In genomic region chr22:23815781-23816551, GRCh38 we compare ENCODE assay signal across 1 cellular context.
TF ChIP-seq lines count a peak whose summit lies in the region.

No MANE protein-coding gene starts in this region.

TF ChIP-seq in HepG2, 621 proteins besides CTCF, POLR2A, EP300 and RAD21:
- TF ChIP-seq ZNF563 (CRISPR knock-in tag; IDR thresholded peaks at IDR 0.05) (no peak), FOXP4 (CRISPR knock-in tag; IDR thresholded peaks at IDR 0.05) (no peak), ISL2 (CRISPR knock-in tag; IDR thresholded peaks at IDR 0.05) (no peak), PCBP1 (IDR thresholded peaks at IDR 0.05; ENCODE audit: borderline replicate concordance, low read depth, low read length) (no peak), ZNF556 (CRISPR knock-in tag; IDR thresholded peaks at IDR 0.05; ENCODE audit: borderline replicate concordance) (no peak), CBX1 (IDR thresholded peaks at IDR 0.05; ENCODE audit: low read depth) (no peak), RAD51 (IDR thresholded peaks at IDR 0.05; ENCODE audit: borderline replicate concordance) (no peak), ZBTB20 (CRISPR knock-in tag; IDR thresholded peaks at IDR 0.05; ENCODE audit: borderline replicate concordance, low read depth) (no peak), ISX (CRISPR knock-in tag; conservative IDR thresholded peaks at IDR 0.05) (no peak), ZNF557 (CRISPR knock-in tag; IDR thresholded peaks at IDR 0.05) (no peak), ZNF235 (CRISPR knock-in tag; IDR thresholded peaks at IDR 0.05; ENCODE audit: borderline replicate concordance) (no peak), THYN1 (CRISPR knock-in tag; IDR thresholded peaks at IDR 0.05; ENCODE audit: borderline replicate concordance, low read depth) (no peak)
- TF ChIP-seq, protein P1, sequence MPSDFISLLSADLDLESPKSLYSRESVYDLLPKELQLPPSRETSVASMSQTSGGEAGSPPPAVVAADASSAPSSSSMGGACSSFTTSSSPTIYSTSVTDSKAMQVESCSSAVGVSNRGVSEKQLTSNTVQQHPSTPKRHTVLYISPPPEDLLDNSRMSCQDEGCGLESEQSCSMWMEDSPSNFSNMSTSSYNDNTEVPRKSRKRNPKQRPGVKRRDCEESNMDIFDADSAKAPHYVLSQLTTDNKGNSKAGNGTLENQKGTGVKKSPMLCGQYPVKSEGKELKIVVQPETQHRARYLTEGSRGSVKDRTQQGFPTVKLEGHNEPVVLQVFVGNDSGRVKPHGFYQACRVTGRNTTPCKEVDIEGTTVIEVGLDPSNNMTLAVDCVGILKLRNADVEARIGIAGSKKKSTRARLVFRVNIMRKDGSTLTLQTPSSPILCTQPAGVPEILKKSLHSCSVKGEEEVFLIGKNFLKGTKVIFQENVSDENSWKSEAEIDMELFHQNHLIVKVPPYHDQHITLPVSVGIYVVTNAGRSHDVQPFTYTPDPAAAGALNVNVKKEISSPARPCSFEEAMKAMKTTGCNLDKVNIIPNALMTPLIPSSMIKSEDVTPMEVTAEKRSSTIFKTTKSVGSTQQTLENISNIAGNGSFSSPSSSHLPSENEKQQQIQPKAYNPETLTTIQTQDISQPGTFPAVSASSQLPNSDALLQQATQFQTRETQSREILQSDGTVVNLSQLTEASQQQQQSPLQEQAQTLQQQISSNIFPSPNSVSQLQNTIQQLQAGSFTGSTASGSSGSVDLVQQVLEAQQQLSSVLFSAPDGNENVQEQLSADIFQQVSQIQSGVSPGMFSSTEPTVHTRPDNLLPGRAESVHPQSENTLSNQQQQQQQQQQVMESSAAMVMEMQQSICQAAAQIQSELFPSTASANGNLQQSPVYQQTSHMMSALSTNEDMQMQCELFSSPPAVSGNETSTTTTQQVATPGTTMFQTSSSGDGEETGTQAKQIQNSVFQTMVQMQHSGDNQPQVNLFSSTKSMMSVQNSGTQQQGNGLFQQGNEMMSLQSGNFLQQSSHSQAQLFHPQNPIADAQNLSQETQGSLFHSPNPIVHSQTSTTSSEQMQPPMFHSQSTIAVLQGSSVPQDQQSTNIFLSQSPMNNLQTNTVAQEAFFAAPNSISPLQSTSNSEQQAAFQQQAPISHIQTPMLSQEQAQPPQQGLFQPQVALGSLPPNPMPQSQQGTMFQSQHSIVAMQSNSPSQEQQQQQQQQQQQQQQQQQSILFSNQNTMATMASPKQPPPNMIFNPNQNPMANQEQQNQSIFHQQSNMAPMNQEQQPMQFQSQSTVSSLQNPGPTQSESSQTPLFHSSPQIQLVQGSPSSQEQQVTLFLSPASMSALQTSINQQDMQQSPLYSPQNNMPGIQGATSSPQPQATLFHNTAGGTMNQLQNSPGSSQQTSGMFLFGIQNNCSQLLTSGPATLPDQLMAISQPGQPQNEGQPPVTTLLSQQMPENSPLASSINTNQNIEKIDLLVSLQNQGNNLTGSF (CRISPR knock-in tag; IDR thresholded peaks at IDR 0.05) = no peak
TF ChIP-seq in HepG2: peak in this region for 0.
